In the genomic region with DNA sequence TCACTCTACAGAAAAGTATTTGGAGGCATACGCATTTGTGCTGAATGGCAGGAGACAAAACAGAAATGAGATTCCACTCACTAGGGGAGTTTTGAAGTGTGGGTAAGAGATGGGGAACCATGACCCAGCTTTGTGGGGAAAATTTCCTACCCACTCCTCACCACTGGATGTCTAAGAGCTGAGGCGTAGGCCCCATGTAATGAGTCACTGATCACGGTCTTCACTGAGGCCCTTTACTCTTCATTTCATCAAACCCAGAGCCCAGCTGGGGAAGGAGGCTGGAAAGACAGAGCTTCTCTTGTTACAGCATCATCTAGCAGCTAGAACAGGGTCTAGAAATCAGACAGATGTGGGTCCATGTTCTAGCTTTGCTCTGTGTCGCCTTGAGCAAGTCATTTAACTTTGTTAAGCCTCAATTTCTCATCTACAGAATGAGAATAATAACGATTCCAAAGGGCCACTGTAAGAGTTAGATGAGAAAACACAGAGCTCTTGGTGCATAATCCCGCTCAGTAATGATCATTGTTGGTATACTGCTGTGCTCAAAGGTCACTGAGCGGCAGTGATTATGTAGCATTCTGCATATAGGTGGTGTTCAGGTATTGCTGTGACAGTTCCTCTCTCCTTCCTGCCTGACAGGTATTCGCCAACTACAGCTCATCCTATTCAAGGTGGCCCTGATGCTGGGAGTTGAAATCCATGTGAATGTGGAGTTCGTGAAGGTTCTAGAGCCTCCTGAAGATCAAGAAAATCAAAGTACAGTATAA, we compare ENCODE assay signal across 10 cellular contexts.
DNase-seq lines count a peak whose midpoint lies in the region; ATAC-seq, FAIRE-seq and TF ChIP-seq lines count a peak whose summit lies in the region.
"Had no signal": no experiment of that assay in that cellular context is flagged by ENCODE, and none has a peak within 500 bp of the region (broad histone marks: within the 10 kb centered on the region; RNA-seq: fewer than 3 reads in every experiment).

No MANE protein-coding gene starts in this region.

- WGBS in K562 (ENCODE audit: insufficient coverage, low coverage, missing lambda C conversion rate), result 66% methylated on average over 9 of the region's 9 CpGs

- H4K20me1 ChIP-seq in K562 (replicated peaks; ENCODE audit: control insufficient read depth, insufficient read depth, low read length), result no peaks in the 10 kb centered on the region

- H3K9ac ChIP-seq in K562 (ENCODE audit: insufficient read depth in 1 of 2, low read depth in 2 of 2, low read length in 2 of 2) (no peak overlapping the region), skeletal muscle satellite cell (ENCODE audit: low read depth, low read length) (peak overlapping the region; percentile 26)

- H3K4me3 ChIP-seq in K562, result no peak overlapping the region
- no peak overlapping the region for H3K4me3 ChIP-seq in skeletal muscle satellite cell (ENCODE audit: low read length)
- no peak overlapping the region for H3K4me3 ChIP-seq in gastrocnemius medialis
- H3K4me3 ChIP-seq: cardiac muscle cell had no signal

- H3K79me2 ChIP-seq in K562 (ENCODE audit: control insufficient read depth, insufficient read depth, low read length), result peaks cover 6% of the 10 kb centered on the region; the same call in 1 of the 3 replicates

- H3K9me3 ChIP-seq in K562 (replicated peaks; ENCODE audit: control insufficient read depth, insufficient read depth, low read depth, low read length), result 0 out of 2 replicates have a peak, but pooled peaks cover 2% of the 10 kb centered on the region
- no peaks in the 10 kb centered on the region for H3K9me3 ChIP-seq in skeletal muscle satellite cell (replicated peaks; ENCODE audit: low read length)
- no peaks in the 10 kb centered on the region for H3K9me3 ChIP-seq in gastrocnemius medialis

- intact Hi-C loops in K562 (cut with micrococcal nuclease) (no loop called here), gastrocnemius medialis (cut with DNase I; ENCODE audit: low total_unique reads) (no loop called here)

- H3K4me2 ChIP-seq in K562 (ENCODE audit: insufficient read depth, low read length) (no peak overlapping the region), skeletal muscle satellite cell (ENCODE audit: low read length) (no peak overlapping the region)

- no peaks in the 10 kb centered on the region for H3K27me3 ChIP-seq in K562 (ENCODE audit: control insufficient read depth in 2 of 2, insufficient read depth in 2 of 2, low read length in 2 of 2)
- no peaks in the 10 kb centered on the region for H3K27me3 ChIP-seq in skeletal muscle satellite cell (ENCODE audit: control insufficient read depth, insufficient read depth, low read length)
- no peaks in the 10 kb centered on the region for H3K27me3 ChIP-seq in gastrocnemius medialis
- H3K27me3 ChIP-seq: cardiac muscle cell had no signal

- TF ChIP-seq CTCF in K562 (IDR thresholded peaks at IDR 0.05 in 2 of 3, conservative IDR thresholded peaks at IDR 0.05 in 1 of 3; ENCODE audit: insufficient read depth in 2 of 3, low read depth in 1 of 3, low read length in 3 of 3) (no peak), gastrocnemius medialis (IDR thresholded peaks at IDR 0.05 in 4 of 5, conservative IDR thresholded peaks at IDR 0.05 in 1 of 5) (no peak), GM10248 (IDR thresholded peaks at IDR 0.05; ENCODE audit: control extremely low read depth, extremely low read depth, low read depth, missing control alignments) (no peak)

- no TSS peak for BruUV-seq in K562 (replicated peaks; lab: Mats Ljungman, UMichigan)

- no peak for TF ChIP-seq EP300 in K562 (IDR thresholded peaks at IDR 0.05; ENCODE audit: low read length)

- ATAC-seq in K562 (no peak), gastrocnemius medialis (no peak), HG02840 (IDR thresholded peaks at IDR 0.05; ENCODE audit: low FRiP score, unreplicated experiment) (no peak)

- H3K27ac ChIP-seq in K562 (ENCODE audit: extremely low read depth, low read depth, low read length), result no peak overlapping the region
- H3K27ac ChIP-seq in gastrocnemius medialis, result no peak overlapping the region

- H3K36me3 ChIP-seq in K562 (ENCODE audit: control insufficient read depth, insufficient read depth, low read length) (peaks cover 54% of the 10 kb centered on the region), skeletal muscle satellite cell (ENCODE audit: insufficient read depth, low read length) (peaks cover 65% of the 10 kb centered on the region), gastrocnemius medialis (peaks cover 0 to 22% of the 10 kb centered on the region in 2 donors)

- TF ChIP-seq RAD21 in K562 (CRISPR knock-in tag; conservative IDR thresholded peaks at IDR 0.05 in 1 of 2, IDR thresholded peaks at IDR 0.05 in 1 of 2), result no peak

- peaks cover 0 to 9% of the 10 kb centered on the region in 2 experiments; a peak in 4 of 5 replicates for H3K4me1 ChIP-seq in K562 (replicated peaks in 1 of 2; ENCODE audit: control insufficient read depth in 2 of 2, insufficient read depth in 2 of 2, low read length in 2 of 2)
- peaks cover 36% of the 10 kb centered on the region for H3K4me1 ChIP-seq in skeletal muscle satellite cell (ENCODE audit: control insufficient read depth, insufficient read depth, low read length)
- H3K4me1 ChIP-seq in gastrocnemius medialis, result no peaks in the 10 kb centered on the region

- in situ Hi-C loops in K562 (cut with MboI), result no loop called here
- in situ Hi-C loops in gastrocnemius medialis (cut with MboI; ENCODE audit: low sequenced_read_pairs in 4 of 4), result no loop called here

- CTCF ChIA-PET in K562 (lab: Yijun Ruan, JAX; ENCODE audit: low intra/inter-chr PET ratio) (no interaction called here), GM10248 (lab: Yijun Ruan, JAX) (interaction anchor here (1.1 to 2.1 kb wide), 3 partner anchors 12 to 29 kb away, joined by 3 to 11 read pairs (median 3); no protein-coding TSS in a partner anchor)

- TF ChIP-seq POLR2A in K562 (conservative IDR thresholded peaks at IDR 0.05) (no peak), gastrocnemius medialis (IDR thresholded peaks at IDR 0.05) (no peak)

- H3K9me1 ChIP-seq in K562 (ENCODE audit: control insufficient read depth, insufficient read depth, low read length), result no peaks in the 10 kb centered on the region

- POLR2A ChIA-PET in K562 (lab: Yijun Ruan, JAX), result interaction anchor here (0.7 to 1.0 kb wide), 2 partner anchors 14 to 18 kb away, joined by 3 to 4 read pairs; no protein-coding TSS in a partner anchor
- POLR2A ChIA-PET in GM10248 (lab: Yijun Ruan, JAX), result no interaction called here

- no peak for FAIRE-seq in K562 (lab: Jason Lieb, UNC)

- no peak overlapping the region for H2AFZ ChIP-seq in K562 (ENCODE audit: low read depth, low read length)

- DNase-seq in AG20443 (ENCODE audit: low spot score) (peak; percentile 53), HK-2 (ENCODE audit: unreplicated experiment) (peak; percentile 30), K562 (ENCODE audit: extremely low read depth in 1 of 4, low spot score in 3 of 4) (no peak), NCI-H2081 (lab: John Stamatoyannopoulos, UW) (no peak), gastrocnemius medialis (no peak), GM10248 (ENCODE audit: extremely low spot score) (no peak)
- DNase-seq: NCI-H1930 had no signal

TF ChIP-seq in K562, 482 proteins besides CTCF, POLR2A, EP300 and RAD21:
- TF ChIP-seq EWSR1 (IDR thresholded peaks at IDR 0.05; ENCODE audit: borderline replicate concordance, low read depth, partially characterized antibody) (no peak), FOSL1 (tag; conservative IDR thresholded peaks at IDR 0.05) (0 out of 2 replicates have a peak, but pooled peaks have one; percentile 29)

Comparison
In these comparisons a context has a peak if more than half of its experiments do, and no peak if none do; other contexts are left out.
1. DNase-seq: peak in AG20443 (single experiment) and HK-2 (single experiment); none in K562 (0 of 4), NCI-H2081 (0 of 2), gastrocnemius medialis (0 of 2) and GM10248 (single experiment).